In genomic region chr11:47616726-47617416, GRCh38 we compare ENCODE assay signal across 9 cellular contexts. TPM values are rescaled to one million over a fixed set of nuclear protein-coding genes. Genes with fewer than 3 reads are reported as not detected.
A peak's percentile ranks its signal among the peaks of the same experiment; 100 is the strongest.
DNase-seq lines count a peak whose midpoint lies in the region; ATAC-seq, FAIRE-seq and TF ChIP-seq lines count a peak whose summit lies in the region.
"Had no signal": no experiment of that assay in that cellular context is flagged by ENCODE, and none has a peak within 500 bp of the region (broad histone marks: within the 10 kb centered on the region; RNA-seq: fewer than 3 reads in every experiment).

No MANE protein-coding gene starts in this region.

- H3K4me1 Mint-ChIP-seq in endothelial cell (ENCODE audit: unreplicated experiment): no peaks in the 10 kb centered on the region

- no peak for ATAC-seq in GM18873 (IDR thresholded peaks at IDR 0.05; ENCODE audit: low FRiP score, unreplicated experiment)
- ATAC-seq in GM18907 (IDR thresholded peaks at IDR 0.05; ENCODE audit: unreplicated experiment): no peak

- H3K27ac ChIP-seq in OCI-LY3 (ENCODE audit: low read length): no peak overlapping the region

- no peaks in the 10 kb centered on the region for H3K79me2 ChIP-seq in OCI-LY3 (ENCODE audit: low read length)

- H3K4me3 ChIP-seq in H7 (ENCODE audit: insufficient read depth, low read depth, low read length) (no peak overlapping the region), OCI-LY3 (ENCODE audit: low read length) (no peak overlapping the region)

- H3K27ac Mint-ChIP-seq in endothelial cell (ENCODE audit: unreplicated experiment): no peak overlapping the region
- H3K27ac Mint-ChIP-seq: T-helper 1 cell treated with Interleukin-12 subunit alpha and Interleukin-12 subunit beta and Interleukin-4 antibody, amounts not matched to agents 30 μg/mL and 1 μg/mL, for 36 hours had no signal

- H3K9me3 ChIP-seq in OCI-LY3 (ENCODE audit: insufficient read depth, low read length): no peaks in the 10 kb centered on the region

- peaks cover under 1% of the 10 kb centered on the region for H3K36me3 Mint-ChIP-seq in endothelial cell (ENCODE audit: low read depth, unreplicated experiment)

- H3K27me3 Mint-ChIP-seq in endothelial cell (ENCODE audit: unreplicated experiment): no peaks in the 10 kb centered on the region

- H2AFZ ChIP-seq in OCI-LY3 (ENCODE audit: low read depth, low read length): no peak overlapping the region

- H3K27me3 ChIP-seq in H7 (ENCODE audit: control insufficient read depth, insufficient read depth, low read length): no peaks in the 10 kb centered on the region
- H3K27me3 ChIP-seq in OCI-LY3 (ENCODE audit: low read depth, low read length): no peaks in the 10 kb centered on the region

- H4K20me1 ChIP-seq in OCI-LY3 (ENCODE audit: insufficient read depth, low read length): no peaks in the 10 kb centered on the region

- DNase-seq in D721Med (ENCODE audit: insufficient read length, low spot score) (peak; percentile 56), H7 (peak; percentile 65), endothelial cell (ENCODE audit: low spot score) (peak; percentile 67), mesenteric fat pad (ENCODE audit: low spot score) (peak; percentile 65), posterior vena cava (ENCODE audit: low spot score) (no peak)

- intact Hi-C loops in posterior vena cava (cut with DNase I): no loop called here

- peak; percentile 94 for TF ChIP-seq CTCF in D721Med (IDR thresholded peaks at IDR 0.05; ENCODE audit: insufficient read depth, missing control alignments)
- peak; percentile 82 for TF ChIP-seq CTCF in OCI-LY3 (IDR thresholded peaks at IDR 0.05; ENCODE audit: low read depth, low read length)
- TF ChIP-seq CTCF in endothelial cell (IDR thresholded peaks at IDR 0.05; ENCODE audit: unreplicated experiment): peak; percentile 48

- peaks cover 6% of the 10 kb centered on the region; the same call in 1 of the 2 replicates for H3K36me3 ChIP-seq in H7 (replicated peaks; ENCODE audit: control insufficient read depth, insufficient read depth, low read length)
- H3K36me3 ChIP-seq in OCI-LY3 (replicated peaks; ENCODE audit: low read depth, low read length): peaks cover 10% of the 10 kb centered on the region

- H3K9ac ChIP-seq in OCI-LY3 (ENCODE audit: low read length): no peak overlapping the region

- peaks cover 17% of the 10 kb centered on the region for H3K4me1 ChIP-seq in OCI-LY3 (ENCODE audit: low read length)

- FAIRE-seq in D721Med (lab: Jason Lieb, UNC): no peak

- H3K4me3 Mint-ChIP-seq in endothelial cell (ENCODE audit: unreplicated experiment): no peak overlapping the region
- H3K4me3 Mint-ChIP-seq: T-helper 1 cell treated with Interleukin-12 subunit alpha and Interleukin-12 subunit beta and Interleukin-4 antibody, amounts not matched to agents 30 μg/mL and 1 μg/mL, for 36 hours had no signal

- H3K4me2 ChIP-seq in OCI-LY3 (ENCODE audit: low read length): no peak overlapping the region

- H3K9me3 Mint-ChIP-seq in endothelial cell (ENCODE audit: unreplicated experiment): no peaks in the 10 kb centered on the region
- H3K9me3 Mint-ChIP-seq: T-helper 1 cell treated with Interleukin-12 subunit alpha and Interleukin-12 subunit beta and Interleukin-4 antibody, amounts not matched to agents 30 μg/mL and 1 μg/mL, for 36 hours had no signal

RNA-seq across cellular contexts. Expression of gene C1QTNF4, which starts 22.7 kb away (rescaled TPM):
- 5.0 and 5.2 TPM in 2 replicates for total RNA-seq in H7 (2014; rRNA removed; shearing (Covaris generic))
- total RNA-seq in endothelial cell (ENCODE audit: unreplicated experiment): 50.4 TPM
- 1.1 TPM for total RNA-seq in mesenteric fat pad
- 1 to 10 TPM; 2.0 to 7.1 TPM for total RNA-seq in posterior vena cava

RNA-seq across cellular contexts. Expression of gene MTCH2, which starts 25.5 kb away (rescaled TPM):
- total RNA-seq in H7 (2014; rRNA removed; shearing (Covaris generic)): 143 and 148 TPM in 2 replicates
- total RNA-seq in endothelial cell (ENCODE audit: unreplicated experiment) (109 TPM), mesenteric fat pad (110 TPM), posterior vena cava (10 to 100 TPM; 56.3 to 63.4 TPM)

RNA-seq across cellular contexts. Expression of gene FAM180B, which starts 30.4 kb away (rescaled TPM):
- total RNA-seq in H7 (2014; rRNA removed; shearing (Covaris generic)): not detected in 2 replicates
- total RNA-seq in endothelial cell (ENCODE audit: unreplicated experiment): 0.31 TPM
- total RNA-seq in mesenteric fat pad: 0.55 TPM
- total RNA-seq in posterior vena cava: 1 to 10 TPM; 3.4 to 7.2 TPM

RNA-seq across cellular contexts. Expression of gene NDUFS3, which starts 38.0 kb away (rescaled TPM):
- 82.1 and 101 TPM in 2 replicates for total RNA-seq in H7 (2014; rRNA removed; shearing (Covaris generic))
- total RNA-seq in endothelial cell (ENCODE audit: unreplicated experiment) (199 TPM), mesenteric fat pad (72.8 TPM), posterior vena cava (10 to 100 TPM; 65.6 to 70.3 TPM)

RNA-seq across cellular contexts. Expression of gene KBTBD4, which starts 38.1 kb away (rescaled TPM):
- total RNA-seq in H7 (2014; rRNA removed; shearing (Covaris generic)): 20.1 and 23.7 TPM in 2 replicates
- total RNA-seq in endothelial cell (ENCODE audit: unreplicated experiment) (12.1 TPM), mesenteric fat pad (12.6 TPM), posterior vena cava (10 to 100 TPM in 1 of 2 donors, 1 to 10 TPM in 1; 9.5 to 12.3 TPM)
